Comparison of ENCODE assay signal across 27 cellular contexts in the genomic region with DNA sequence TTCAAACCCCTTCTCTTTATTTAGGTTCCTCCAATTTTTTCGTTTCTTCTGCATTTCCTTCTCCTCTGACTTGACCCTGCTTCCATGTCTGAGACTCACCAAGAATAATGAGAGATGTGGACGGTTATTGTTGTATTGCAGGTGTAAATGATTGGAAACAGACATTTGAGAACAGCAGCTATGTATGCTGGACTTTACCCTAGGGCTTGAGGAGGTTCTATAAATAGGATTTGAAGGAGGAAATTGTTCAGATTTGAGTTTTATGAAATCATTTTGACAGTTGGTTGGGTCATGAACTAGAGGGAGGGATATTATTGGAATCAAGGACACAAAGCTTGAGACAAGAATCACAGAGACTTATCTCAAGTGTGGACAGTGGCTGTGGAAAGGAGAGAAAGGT.
"Had no signal": no experiment of that assay in that cellular context is flagged by ENCODE, and none has a peak within 500 bp of the region (broad histone marks: within the 10 kb centered on the region; RNA-seq: fewer than 3 reads in every experiment).

No MANE protein-coding gene starts in this region.

- DNase-seq: activated CD4-positive, alpha-beta T cell treated with anti-CD3 and anti-CD28 coated beads, Interleukin-2, amount 10 ng/mL, durations not matched to agents 24 days and 14 days; activated CD4-positive, alpha-beta T cell treated with anti-CD3 and anti-CD28 coated beads, Interleukin-2, amount 50 U/mL, for 4 hours; activated CD8-positive, alpha-beta T cell treated with anti-CD3 and anti-CD28 coated beads for 36 hours; activated effector memory CD4-positive, alpha-beta T cell treated with anti-CD3 and anti-CD28 coated beads, Interleukin-2, amount 50 U/mL, for 16 hours; activated naive CD4-positive, alpha-beta T cell; activated naive CD4-positive, alpha-beta T cell treated with anti-CD3 and anti-CD28 coated beads, Interleukin-2, amount 50 U/mL, for 16 hours; activated naive CD8-positive, alpha-beta T cell treated with anti-CD3 and anti-CD28 coated beads, Interleukin-2, amount 10 ng/mL, durations not matched to agents 7 days and 5 days; activated T-cell treated with anti-CD3 and anti-CD28 coated beads, Interleukin-2, amount 50 U/mL, for 1 hour; activated T-cell treated with anti-CD3 and anti-CD28 coated beads, Interleukin-2, amount 50 U/mL, for 72 hours; amygdala; MG63; NCI-H1048; NCI-H1105 treated with DMSO at 0.1 percent for 48 hours; NCI-H1436; NCI-H1694; NCI-H1930; NCI-H345; NCI-H524 treated with DMSO at 0.1 percent for 48 hours; NCI-H748 treated with DMSO at 0.1 percent for 48 hours; NK-92 treated with Interleukin-12 subunit alpha and Interleukin-12 subunit beta, amount 100 ng/mL, for 24 hours; SHP77; SJCRH30; T1000 had no signal

- H3K27ac ChIP-seq: ascending aorta, SJCRH30, SK-N-MC had no signal

- H3K36me3 ChIP-seq: ascending aorta, MG63, SJCRH30 had no signal

- ATAC-seq: activated CD8-positive, alpha-beta T cell treated with anti-CD3 and anti-CD28 coated beads for 36 hours; activated T-cell treated with anti-CD3 and anti-CD28 coated beads, Interleukin-2, amount 50 U/mL, for 72 hours; activated T-helper 17 cell treated with anti-CD3 and anti-CD28 coated beads, Interleukin-2, amount 50 U/mL, for 72 hours; Panc1 had no signal

- H3K4me1 ChIP-seq: ascending aorta, SJCRH30 had no signal

- H3K27me3 ChIP-seq: ascending aorta, MG63, SJCRH30 had no signal

- H3K9me3 ChIP-seq: ascending aorta, MG63 had no signal

- H3K4me3 ChIP-seq: ascending aorta, MG63, SJCRH30, SK-N-MC had no signal
